ENCODE assay signal across 9 cellular contexts in genomic region chr20:24990810-24991252, GRCh38. TPM values are rescaled to one million over a fixed set of nuclear protein-coding genes. Genes with fewer than 3 reads are reported as not detected.
DNase-seq lines count a peak whose midpoint lies in the region; ATAC-seq, FAIRE-seq and TF ChIP-seq lines count a peak whose summit lies in the region.
"Had no signal": no experiment of that assay in that cellular context is flagged by ENCODE, and none has a peak within 500 bp of the region (broad histone marks: within the 10 kb centered on the region; RNA-seq: fewer than 3 reads in every experiment).

No MANE protein-coding gene starts in this region.

- H3K4me3 Mint-ChIP-seq in Caco-2 (ENCODE audit: unreplicated experiment) (peak overlapping the region; percentile 93), neural crest cell (peak overlapping the region; percentile 96)

- no peak for FAIRE-seq in bronchial epithelial cell (lab: Jason Lieb, UNC)
- FAIRE-seq: GM18507 had no signal

- H3K27ac Mint-ChIP-seq in Caco-2 (ENCODE audit: unreplicated experiment), result peak overlapping the region; percentile 19
- H3K27ac Mint-ChIP-seq in neural crest cell (ENCODE audit: unreplicated experiment), result no peak overlapping the region

- CTCF ChIA-PET in Caco-2 (lab: Charles Lee), result no interaction called here

- H3K36me3 ChIP-seq in Caco-2 (ENCODE audit: control insufficient read depth, insufficient read depth, low read length) (no peaks in the 10 kb centered on the region), bronchial epithelial cell (ENCODE audit: control insufficient read depth, insufficient read depth, low read length) (peaks cover 2% of the 10 kb centered on the region)

- H3K27me3 Mint-ChIP-seq in Caco-2 (ENCODE audit: insufficient read depth, unreplicated experiment), result no peaks in the 10 kb centered on the region
- peaks cover 4% of the 10 kb centered on the region for H3K27me3 Mint-ChIP-seq in neural crest cell (ENCODE audit: low read depth)

- peaks cover 34% of the 10 kb centered on the region for H3K4me1 ChIP-seq in Caco-2

- DNase-seq in Caco-2 (peak in 1 of 2 experiments; percentile 37), LNCaP clone FGC (ENCODE audit: low read depth) (peak; percentile 71), bronchial epithelial cell (ENCODE audit: low read depth) (peak; percentile 41), neural crest cell (ENCODE audit: low read depth, low spot score) (no peak), putamen (ENCODE audit: low spot score) (no peak)
- DNase-seq: central memory CD4-positive, alpha-beta T cell had no signal

- peaks cover 24% of the 10 kb centered on the region for H3K36me3 Mint-ChIP-seq in Caco-2 (ENCODE audit: insufficient read depth, unreplicated experiment)
- H3K36me3 Mint-ChIP-seq in neural crest cell (ENCODE audit: low read depth), result no peaks in the 10 kb centered on the region

- intact Hi-C loops in Caco-2 (cut with micrococcal nuclease; ENCODE audit: unreplicated experiment), result loop anchor here (5.0 to 10.0 kb wide), 2 partner anchors 256 to 414 kb away; partner anchors contain the start of genes GINS1 and PYGB

- BruUV-seq in Caco-2 (replicated peaks; lab: Mats Ljungman, UMichigan), result no TSS peak

- no peak for TF ChIP-seq CTCF in Caco-2 (IDR thresholded peaks at IDR 0.05; ENCODE audit: insufficient read depth in 1 of 2, low read depth in 1 of 2, low read length in 1 of 2, severe bottlenecking in 1 of 2, unreplicated experiment in 1 of 2)
- no peak for TF ChIP-seq CTCF in LNCaP clone FGC (IDR thresholded peaks at IDR 0.05; ENCODE audit: control insufficient read depth, extremely low read depth, insufficient read depth)
- TF ChIP-seq CTCF in bronchial epithelial cell (IDR thresholded peaks at IDR 0.05; ENCODE audit: insufficient read depth, low read length, severe bottlenecking), result no peak
- no peak for TF ChIP-seq CTCF in neural crest cell (conservative IDR thresholded peaks at IDR 0.05)

- POLR2A ChIA-PET in Caco-2 (lab: Charles Lee), result no interaction called here

- H3K27me3 ChIP-seq in Caco-2 (replicated peaks; ENCODE audit: control insufficient read depth, insufficient read depth, low read length), result no peaks in the 10 kb centered on the region
- H3K27me3 ChIP-seq in bronchial epithelial cell (ENCODE audit: control insufficient read depth, insufficient read depth, low read length), result no peaks in the 10 kb centered on the region

- H3K4me3 ChIP-seq in Caco-2 (ENCODE audit: low read depth, low read length) (no peak overlapping the region), LNCaP clone FGC (ENCODE audit: low read depth, low read length) (peak overlapping the region; percentile 91), bronchial epithelial cell (ENCODE audit: low read depth, low read length) (no peak overlapping the region)

- H3K9me3 ChIP-seq in Caco-2, result no peaks in the 10 kb centered on the region

- peaks cover 35% of the 10 kb centered on the region for H3K4me1 Mint-ChIP-seq in Caco-2 (ENCODE audit: low read depth, unreplicated experiment)
- peaks cover 46% of the 10 kb centered on the region for H3K4me1 Mint-ChIP-seq in neural crest cell

- ATAC-seq in GM19455 (IDR thresholded peaks at IDR 0.05; ENCODE audit: unreplicated experiment), result no peak
- ATAC-seq in HG02678 (IDR thresholded peaks at IDR 0.05; ENCODE audit: unreplicated experiment), result no peak

- H3K9me3 Mint-ChIP-seq in Caco-2 (ENCODE audit: unreplicated experiment), result no peaks in the 10 kb centered on the region
- H3K9me3 Mint-ChIP-seq in neural crest cell, result no peaks in the 10 kb centered on the region

RNA-seq across cellular contexts. Expression of gene APMAP, which starts 1.7 kb away (rescaled TPM):
- 119 and 138 TPM in 2 replicates for total RNA-seq in Caco-2 (2022)
- total RNA-seq in bronchial epithelial cell, result 207 and 221 TPM in 2 replicates
- 85.0 and 88.6 TPM in 2 replicates for total RNA-seq in neural crest cell

RNA-seq across cellular contexts. Expression of gene CST7, which starts 41.8 kb away (rescaled TPM):
- total RNA-seq in Caco-2 (2022) (not detected in 2 replicates), bronchial epithelial cell (not detected in 2 replicates), neural crest cell (not detected in 2 replicates)

Comparison
In these comparisons a context has a peak if more than half of its experiments do, and no peak if none do; other contexts are left out.
1. DNase-seq: peak in LNCaP clone FGC (single experiment) and bronchial epithelial cell (single experiment); none in neural crest cell (single experiment) and putamen (single experiment).